In the genomic region with DNA sequence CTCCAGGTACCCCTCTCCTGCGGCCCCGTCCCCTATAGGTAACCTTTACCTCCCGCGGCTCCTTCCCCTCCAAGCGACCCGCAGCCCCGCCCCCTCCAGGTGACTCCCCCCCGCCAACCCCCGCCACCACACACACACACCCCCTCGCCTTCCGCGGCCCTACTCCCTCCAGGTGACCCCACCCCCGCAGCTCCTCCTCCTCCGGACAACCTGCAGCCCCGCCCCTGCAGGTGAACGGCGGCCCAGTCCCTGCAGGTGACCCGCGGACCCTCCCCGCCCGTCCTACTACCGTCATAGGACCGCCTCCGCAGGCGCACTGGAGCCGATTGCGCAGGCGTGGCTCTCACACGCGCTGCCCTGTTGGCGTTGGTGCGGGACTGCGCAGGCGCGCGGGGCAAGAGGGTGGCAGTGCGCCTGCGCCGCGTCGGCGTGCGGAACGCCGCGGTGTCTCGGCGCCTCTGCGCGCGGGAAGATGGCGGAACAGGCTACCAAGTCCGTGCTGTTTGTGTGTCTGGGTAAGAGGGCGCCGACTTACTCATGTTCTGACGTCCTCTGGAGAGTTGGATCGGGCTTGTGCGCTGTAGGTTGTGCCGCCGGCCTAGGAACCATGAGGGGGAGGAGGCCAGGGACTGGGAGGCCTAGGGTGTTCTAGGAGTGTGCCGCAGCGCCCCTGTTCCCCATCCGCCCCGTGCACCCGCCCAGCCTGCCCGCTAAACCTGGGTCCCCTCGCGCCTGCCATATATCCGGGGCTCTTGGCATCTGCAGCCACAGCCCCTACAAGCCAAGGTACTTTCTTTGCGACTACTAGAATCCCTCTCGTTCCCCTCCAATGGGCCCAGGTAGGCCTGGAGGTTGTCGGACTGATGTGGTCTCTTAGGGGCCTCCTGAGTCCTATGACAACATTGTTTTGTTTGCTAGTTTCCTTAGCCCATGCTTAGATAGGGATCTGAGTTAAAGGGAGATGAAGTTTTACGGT, we compare ENCODE assay signal across 8 cellular contexts. TPM values are rescaled to one million over a fixed set of nuclear protein-coding genes. Genes with fewer than 3 reads are reported as not detected.
A peak's percentile ranks its signal among the peaks of the same experiment; 100 is the strongest.
DNase-seq lines count a peak whose midpoint lies in the region; ATAC-seq and TF ChIP-seq lines count a peak whose summit lies in the region.

ACP1 (plus strand) TSS at position 455 of the 976 bp plus-strand sequence; CDS start at position 473, 18 bp downstream.

- no peaks in the 10 kb centered on the region for H3K36me3 ChIP-seq in mucosa of descending colon (ENCODE audit: low read depth)

- H3K4me1 ChIP-seq in mucosa of descending colon (ENCODE audit: low read depth), result peaks cover 14% of the 10 kb centered on the region

- ATAC-seq in GM21619 (IDR thresholded peaks at IDR 0.05; ENCODE audit: unreplicated experiment), result peak; percentile 87
- peak; percentile 93 for ATAC-seq in mucosa of descending colon

- no peak for TF ChIP-seq CTCF in mucosa of descending colon (IDR thresholded peaks at IDR 0.05)

- DNase-seq in DMS53 (lab: John Stamatoyannopoulos, UW), result peak; percentile 98
- peak; percentile 30 for DNase-seq in OCI-M2 (lab: John Stamatoyannopoulos, UW; ENCODE audit: unreplicated experiment)
- DNase-seq in activated T-cell treated with anti-CD3 and anti-CD28 coated beads for 4 hours, result peak; percentile 92
- DNase-seq in epithelial cell of prostate (ENCODE audit: low read depth, low spot score), result peak; percentile 92
- peak; percentile 98 to 99 (median 99) for DNase-seq in mucosa of descending colon
- DNase-seq in stimulated activated CD8-positive, alpha-beta memory T cell treated with anti-CD3 and anti-CD28 coated beads, Interleukin-4, amount 100 ng/mL, for 1 hour (ENCODE audit: low read depth in 2 of 2, low spot score in 1 of 2), result peak; percentile 86 to 89

- TF ChIP-seq RAD21 in Ishikawa (IDR thresholded peaks at IDR 0.05; ENCODE audit: low read depth), result no peak

- intact Hi-C loops in mucosa of descending colon (cut with DNase I, micrococcal nuclease), result no loop called here

- no peaks in the 10 kb centered on the region for H3K9me3 ChIP-seq in mucosa of descending colon

- no peak for TF ChIP-seq EP300 in Ishikawa (IDR thresholded peaks at IDR 0.05; ENCODE audit: borderline replicate concordance)

- peak within 1 kb of the TSS; percentile 56 for H3K4me3 ChIP-seq in mucosa of descending colon

- H3K27ac ChIP-seq in epithelial cell of prostate, result peak within 1 kb of the TSS; percentile 65

TF ChIP-seq in Ishikawa, 13 proteins besides CTCF, POLR2A, EP300 and RAD21:
- TF ChIP-seq REST (IDR thresholded peaks at IDR 0.05; ENCODE audit: low read depth), result no peak
- 0 out of 2 replicates have a peak, but pooled peaks have one; percentile 25 for TF ChIP-seq CREB1 (IDR thresholded peaks at IDR 0.05; ENCODE audit: low read depth)
- TF ChIP-seq TCF12 (IDR thresholded peaks at IDR 0.05; ENCODE audit: low read depth), result peak; percentile 47; the same call in 1 of the 2 replicates
- TF ChIP-seq, protein P1, sequence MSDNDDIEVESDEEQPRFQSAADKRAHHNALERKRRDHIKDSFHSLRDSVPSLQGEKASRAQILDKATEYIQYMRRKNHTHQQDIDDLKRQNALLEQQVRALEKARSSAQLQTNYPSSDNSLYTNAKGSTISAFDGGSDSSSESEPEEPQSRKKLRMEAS (IDR thresholded peaks at IDR 0.05), result peak; percentile 56; the same call in 1 of the 2 replicates
- TF ChIP-seq USF1 (IDR thresholded peaks at IDR 0.05), result peak; percentile 61; the same call in 1 of the 2 replicates
- TF ChIP-seq FOXM1 (IDR thresholded peaks at IDR 0.05; ENCODE audit: borderline replicate concordance, low read depth), result no peak
- TF ChIP-seq YY1 (IDR thresholded peaks at IDR 0.05; ENCODE audit: low read depth), result peak; percentile 95
- TF ChIP-seq ZBTB7A (IDR thresholded peaks at IDR 0.05; ENCODE audit: low read depth), result no peak
- TF ChIP-seq EGR1 (IDR thresholded peaks at IDR 0.05), result peak; percentile 69
- peak; percentile 41; the same call in 1 of the 2 replicates for TF ChIP-seq TEAD4 (IDR thresholded peaks at IDR 0.05)
- no peak for TF ChIP-seq NFIC (IDR thresholded peaks at IDR 0.05)
- peak; percentile 93 for TF ChIP-seq TAF1 (IDR thresholded peaks at IDR 0.05; ENCODE audit: low read depth)

RNA-seq across cellular contexts. Expression of gene ACP1, which starts in this region (rescaled TPM):
- total RNA-seq in mucosa of descending colon, result 10 to 100 TPM; 61.9 to 87.3 (median 72.1) TPM

Comparison
In these comparisons a context has a peak if more than half of its experiments do, and no peak if none do; other contexts are left out.
1. Peak in every context shown above with its lines: DNase-seq, ATAC-seq, H3K4me3 ChIP-seq and H3K27ac ChIP-seq.
2. DNase-seq: peak in every context shown above with its lines; median percentile 99 in mucosa of descending colon; 98 in DMS53; 92 in activated T-cell treated with anti-CD3 and anti-CD28 coated beads for 4 hours; 92 in epithelial cell of prostate; 88 in stimulated activated CD8-positive, alpha-beta memory T cell treated with anti-CD3 and anti-CD28 coated beads, Interleukin-4, amount 100 ng/mL, for 1 hour; 30 in OCI-M2.